Comparison of ENCODE assay signal across 12 cellular contexts in genomic region chr4:100060765-100061416, GRCh38.
DNase-seq lines count a peak whose midpoint lies in the region; ATAC-seq and TF ChIP-seq lines count a peak whose summit lies in the region.
"Had no signal": no experiment of that assay in that cellular context is flagged by ENCODE, and none has a peak within 500 bp of the region (broad histone marks: within the 10 kb centered on the region; RNA-seq: fewer than 3 reads in every experiment).

No MANE protein-coding gene starts in this region.

- no peak overlapping the region for H3K27ac ChIP-seq in Karpas-422 (ENCODE audit: low read length)

- no peaks in the 10 kb centered on the region for H3K4me1 Mint-ChIP-seq in activated T-helper 17 cell treated with anti-CD3 and anti-CD28 coated beads, Interleukin-2, amount 50 U/mL, for 72 hours
- H3K4me1 Mint-ChIP-seq: activated CD8-positive, alpha-beta memory T cell treated with anti-CD3 and anti-CD28 coated beads, Interleukin-2, amount 10 ng/mL, durations not matched to agents 7 days and 5 days; activated naive CD8-positive, alpha-beta T cell treated with anti-CD3 and anti-CD28 coated beads, Interleukin-2, amount 50 U/mL, for 24 hours had no signal

- no peaks in the 10 kb centered on the region for H3K79me2 ChIP-seq in Karpas-422 (ENCODE audit: low read length)

- peak overlapping the region; percentile 9 for H3K4me2 ChIP-seq in Karpas-422 (ENCODE audit: low read depth, low read length, poor library complexity, severe bottlenecking)

- H2AFZ ChIP-seq in Karpas-422 (ENCODE audit: low read length) = no peak overlapping the region

- H3K36me3 ChIP-seq in GM06990 (ENCODE audit: control insufficient read depth, insufficient read depth, low read length) = no peaks in the 10 kb centered on the region
- H3K36me3 ChIP-seq in Karpas-422 (ENCODE audit: insufficient read depth, low read length) = no peaks in the 10 kb centered on the region
- no peaks in the 10 kb centered on the region for H3K36me3 ChIP-seq in H7 (replicated peaks; ENCODE audit: control insufficient read depth, insufficient read depth, low read length)

- no peak overlapping the region for H3K27ac Mint-ChIP-seq in activated T-helper 17 cell treated with anti-CD3 and anti-CD28 coated beads, Interleukin-2, amount 50 U/mL, for 72 hours
- H3K27ac Mint-ChIP-seq: activated CD8-positive, alpha-beta memory T cell treated with anti-CD3 and anti-CD28 coated beads, Interleukin-2, amount 10 ng/mL, durations not matched to agents 7 days and 5 days; activated naive CD8-positive, alpha-beta T cell treated with anti-CD3 and anti-CD28 coated beads, Interleukin-2, amount 50 U/mL, for 24 hours had no signal

- no peak overlapping the region for H3K9ac ChIP-seq in Karpas-422 (ENCODE audit: low read length)

- DNase-seq in GM06990 (ENCODE audit: extremely low read depth, insufficient read length) (peak; percentile 11), Karpas-422 (peak; percentile 42), H7 (no peak)
- DNase-seq: activated CD8-positive, alpha-beta memory T cell treated with anti-CD3 and anti-CD28 coated beads, Interleukin-2, amount 10 ng/mL, durations not matched to agents 7 days and 5 days; activated naive CD8-positive, alpha-beta T cell treated with anti-CD3 and anti-CD28 coated beads, Interleukin-2, amount 50 U/mL, for 24 hours; NCI-H2171 had no signal

- no peaks in the 10 kb centered on the region for H4K20me1 ChIP-seq in Karpas-422 (ENCODE audit: insufficient read depth, low read depth, low read length)

- H3K4me1 ChIP-seq in Karpas-422 (ENCODE audit: low read length) = peaks cover 16% of the 10 kb centered on the region

- H3K27me3 ChIP-seq in GM06990 (replicated peaks; ENCODE audit: control insufficient read depth, insufficient read depth, low read length) (no peaks in the 10 kb centered on the region; the same call in 1 of the 2 replicates), Karpas-422 (ENCODE audit: low read length) (no peaks in the 10 kb centered on the region), H7 (ENCODE audit: control insufficient read depth, insufficient read depth, low read length) (no peaks in the 10 kb centered on the region)

- H3K9me3 Mint-ChIP-seq in activated T-helper 17 cell treated with anti-CD3 and anti-CD28 coated beads, Interleukin-2, amount 50 U/mL, for 72 hours = no peaks in the 10 kb centered on the region
- H3K9me3 Mint-ChIP-seq: activated naive CD8-positive, alpha-beta T cell treated with anti-CD3 and anti-CD28 coated beads, Interleukin-2, amount 50 U/mL, for 24 hours had no signal

- no peaks in the 10 kb centered on the region for H3K9me3 ChIP-seq in Karpas-422 (ENCODE audit: low read length)

- peaks cover 14% of the 10 kb centered on the region for H3K27me3 Mint-ChIP-seq in activated T-helper 17 cell treated with anti-CD3 and anti-CD28 coated beads, Interleukin-2, amount 50 U/mL, for 72 hours

- H3K4me3 ChIP-seq in GM06990 (replicated peaks; ENCODE audit: low read depth, low read length) (no peak overlapping the region), Karpas-422 (ENCODE audit: low read length) (no peak overlapping the region), H7 (ENCODE audit: insufficient read depth, low read depth, low read length) (no peak overlapping the region)

- ATAC-seq in GM19328 (IDR thresholded peaks at IDR 0.05; ENCODE audit: unreplicated experiment) = peak; percentile 71
- ATAC-seq in HG02759 (IDR thresholded peaks at IDR 0.05; ENCODE audit: unreplicated experiment) = peak; percentile 76
- no peak for ATAC-seq in HG03135 (IDR thresholded peaks at IDR 0.05; ENCODE audit: unreplicated experiment)
- ATAC-seq in activated CD4-positive, CD25-positive, alpha-beta regulatory T cell treated with anti-CD3 and anti-CD28 coated beads, Interleukin-2, amount 50 U/mL, for 24 hours = no peak
- no peak for ATAC-seq in activated T-helper 17 cell treated with anti-CD3 and anti-CD28 coated beads, Interleukin-2, amount 50 U/mL, for 72 hours (replicated peaks)
- ATAC-seq: activated CD8-positive, alpha-beta memory T cell treated with anti-CD3 and anti-CD28 coated beads, Interleukin-2, amount 10 ng/mL, durations not matched to agents 7 days and 5 days; activated naive CD8-positive, alpha-beta T cell treated with anti-CD3 and anti-CD28 coated beads, Interleukin-2, amount 50 U/mL, for 24 hours; sciatic nerve had no signal

- no peak for TF ChIP-seq CTCF in GM06990 (IDR thresholded peaks at IDR 0.05; ENCODE audit: insufficient read depth, low read length, poor library complexity, severe bottlenecking)

- H3K36me3 Mint-ChIP-seq in activated T-helper 17 cell treated with anti-CD3 and anti-CD28 coated beads, Interleukin-2, amount 50 U/mL, for 72 hours (ENCODE audit: low read depth) = no peaks in the 10 kb centered on the region
- H3K36me3 Mint-ChIP-seq: activated CD8-positive, alpha-beta memory T cell treated with anti-CD3 and anti-CD28 coated beads, Interleukin-2, amount 10 ng/mL, durations not matched to agents 7 days and 5 days had no signal

- H3K4me3 Mint-ChIP-seq in activated T-helper 17 cell treated with anti-CD3 and anti-CD28 coated beads, Interleukin-2, amount 50 U/mL, for 72 hours = no peak overlapping the region
- H3K4me3 Mint-ChIP-seq: activated CD8-positive, alpha-beta memory T cell treated with anti-CD3 and anti-CD28 coated beads, Interleukin-2, amount 10 ng/mL, durations not matched to agents 7 days and 5 days; activated naive CD8-positive, alpha-beta T cell treated with anti-CD3 and anti-CD28 coated beads, Interleukin-2, amount 50 U/mL, for 24 hours had no signal

- no peaks in the 10 kb centered on the region for H3K9me2 ChIP-seq in Karpas-422 (replicated peaks; ENCODE audit: insufficient read depth, low read length)

Comparison
In these comparisons a context has a peak if more than half of its experiments do, and no peak if none do; other contexts are left out.
1. ATAC-seq: peak in GM19328 (single experiment) and HG02759 (single experiment); none in HG03135 (single experiment), activated CD4-positive, CD25-positive, alpha-beta regulatory T cell treated with anti-CD3 and anti-CD28 coated beads, Interleukin-2, amount 50 U/mL, for 24 hours (0 of 2) and activated T-helper 17 cell treated with anti-CD3 and anti-CD28 coated beads, Interleukin-2, amount 50 U/mL, for 72 hours (single experiment).